24 cellular contexts compared by ENCODE assay signal in genomic region chr1:244255426-244255965, GRCh38.
"Had no signal": no experiment of that assay in that cellular context is flagged by ENCODE, and none has a peak within 500 bp of the region (broad histone marks: within the 10 kb centered on the region; RNA-seq: fewer than 3 reads in every experiment).

No MANE protein-coding gene starts in this region.

- H3K27me3 Mint-ChIP-seq: naive B cell had no signal

- DNase-seq: dermis blood vessel endothelial cell; foreskin melanocyte; heart left ventricle; hippocampal formation; left colon; left ventricle myocardium superior; mesenchymal stem cell; naive B cell; ovary; sigmoid colon; stimulated activated CD4-positive, alpha-beta T cell treated with anti-CD3 and anti-CD28 coated beads, Interleukin-12 subunit alpha, Interleukin-12 subunit beta, amount 100 ng/mL, for 4 hours; stimulated activated CD4-positive, alpha-beta T cell treated with anti-CD3 and anti-CD28 coated beads, Interleukin-4, amount 100 ng/mL, for 1 hour; stimulated activated CD8-positive, alpha-beta memory T cell treated with anti-CD3 and anti-CD28 coated beads, Interleukin-4, amount 100 ng/mL, for 48 hours; stimulated activated naive CD8-positive, alpha-beta T cell treated with anti-CD3 and anti-CD28 coated beads, Interleukin-15, Interleukin-2, amounts not matched to agents 100 U/mL and 50 U/mL, for 24 hours; thyroid gland had no signal

- H3K27ac ChIP-seq: ovary, right atrium auricular region, sigmoid colon, suprapubic skin, thyroid gland, vagina had no signal

- H3K4me1 Mint-ChIP-seq: nephron had no signal

- H3K27me3 ChIP-seq: ovary, right atrium auricular region, sigmoid colon, thyroid gland, upper lobe of left lung, vagina had no signal

- ATAC-seq: left colon; left ventricle myocardium superior; stimulated activated effector memory CD8-positive, alpha-beta T cell treated with anti-CD3 and anti-CD28 coated beads, Interleukin-12 subunit alpha, Interleukin-12 subunit beta, amount 100 ng/mL, for 72 hours; stimulated activated naive CD8-positive, alpha-beta T cell treated with anti-CD3 and anti-CD28 coated beads, Interleukin-15, Interleukin-2, amounts not matched to agents 100 U/mL and 50 U/mL, for 24 hours had no signal

- H3K36me3 Mint-ChIP-seq: naive B cell had no signal

- H3K9me3 Mint-ChIP-seq: nephron; stimulated activated effector memory CD8-positive, alpha-beta T cell treated with anti-CD3 and anti-CD28 coated beads, Interleukin-12 subunit alpha, Interleukin-12 subunit beta, amount 100 ng/mL, for 72 hours had no signal

- H3K36me3 ChIP-seq: heart left ventricle, ovary, right atrium auricular region, sigmoid colon, suprapubic skin, thyroid gland, upper lobe of left lung, vagina had no signal

- H3K4me3 Mint-ChIP-seq: nephron; stimulated activated effector memory CD8-positive, alpha-beta T cell treated with anti-CD3 and anti-CD28 coated beads, Interleukin-12 subunit alpha, Interleukin-12 subunit beta, amount 100 ng/mL, for 72 hours had no signal

- FAIRE-seq: colon had no signal

- H3K4me3 ChIP-seq: heart left ventricle, lung, ovary, right atrium auricular region, sigmoid colon, skin epidermis, suprapubic skin, thyroid gland, upper lobe of left lung, vagina had no signal

- H3K4me1 ChIP-seq: right atrium auricular region, sigmoid colon, suprapubic skin, thyroid gland, vagina had no signal

- H3K9me3 ChIP-seq: ovary, right atrium auricular region, sigmoid colon, suprapubic skin, thyroid gland, upper lobe of left lung, vagina had no signal

- H3K27ac Mint-ChIP-seq: nephron; stimulated activated effector memory CD8-positive, alpha-beta T cell treated with anti-CD3 and anti-CD28 coated beads, Interleukin-12 subunit alpha, Interleukin-12 subunit beta, amount 100 ng/mL, for 72 hours had no signal
